ENCODE assay signal across 2 cellular contexts in genomic region chr5:115838885-115839518, GRCh38.
TF ChIP-seq lines count a peak whose summit lies in the region.

No MANE protein-coding gene starts in this region.

TF ChIP-seq in A549, 52 proteins besides CTCF, POLR2A, EP300 and RAD21:
- TF ChIP-seq SREBF2 (IDR thresholded peaks at IDR 0.05) (no peak), SMC3 (IDR thresholded peaks at IDR 0.05) (peak; percentile 33; the same call in 1 of the 3 replicates)

TF ChIP-seq in GM12878, 131 proteins besides CTCF, POLR2A, EP300 and RAD21 (continues in another document):
- TF ChIP-seq, protein P1, sequence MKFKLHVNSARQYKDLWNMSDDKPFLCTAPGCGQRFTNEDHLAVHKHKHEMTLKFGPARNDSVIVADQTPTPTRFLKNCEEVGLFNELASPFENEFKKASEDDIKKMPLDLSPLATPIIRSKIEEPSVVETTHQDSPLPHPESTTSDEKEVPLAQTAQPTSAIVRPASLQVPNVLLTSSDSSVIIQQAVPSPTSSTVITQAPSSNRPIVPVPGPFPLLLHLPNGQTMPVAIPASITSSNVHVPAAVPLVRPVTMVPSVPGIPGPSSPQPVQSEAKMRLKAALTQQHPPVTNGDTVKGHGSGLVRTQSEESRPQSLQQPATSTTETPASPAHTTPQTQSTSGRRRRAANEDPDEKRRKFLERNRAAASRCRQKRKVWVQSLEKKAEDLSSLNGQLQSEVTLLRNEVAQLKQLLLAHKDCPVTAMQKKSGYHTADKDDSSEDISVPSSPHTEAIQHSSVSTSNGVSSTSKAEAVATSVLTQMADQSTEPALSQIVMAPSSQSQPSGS (IDR thresholded peaks at IDR 0.05; ENCODE audit: low read length), result no peak; the same call in 1 of the 2 replicates
- TF ChIP-seq CHD1 (IDR thresholded peaks at IDR 0.05; ENCODE audit: low read depth, low read length) (no peak), NR2C2 (IDR thresholded peaks at IDR 0.05; ENCODE audit: borderline replicate concordance, control insufficient read depth, insufficient read length, low read depth) (no peak), ZNF217 (IDR thresholded peaks at IDR 0.05) (no peak), MXI1 (IDR thresholded peaks at IDR 0.05; ENCODE audit: low read depth, low read length) (no peak), CHD4 (IDR thresholded peaks at IDR 0.05) (no peak), NR2F1 (conservative IDR thresholded peaks at IDR 0.05) (peak; percentile 86), RELB (IDR thresholded peaks at IDR 0.05; ENCODE audit: low read depth) (no peak), GABPA (IDR thresholded peaks at IDR 0.05; ENCODE audit: low read depth) (no peak), STAT1 (conservative IDR thresholded peaks at IDR 0.05) (no peak), RUNX3 (IDR thresholded peaks at IDR 0.05; ENCODE audit: low read length) (no peak), ZNF274 (IDR thresholded peaks at IDR 0.05; ENCODE audit: insufficient read depth, insufficient read length) (no peak), CREM (IDR thresholded peaks at IDR 0.05; ENCODE audit: low read depth) (no peak), MEF2B (IDR thresholded peaks at IDR 0.05; ENCODE audit: partially characterized antibody, poor library complexity, severe bottlenecking) (peak; percentile 82), MTA2 (IDR thresholded peaks at IDR 0.05; ENCODE audit: low read depth) (no peak), SIX5 (IDR thresholded peaks at IDR 0.05; ENCODE audit: low read depth, low read length, severe bottlenecking) (no peak), SMARCA5 (IDR thresholded peaks at IDR 0.05) (no peak), ZSCAN29 (IDR thresholded peaks at IDR 0.05) (no peak), LARP7 (IDR thresholded peaks at IDR 0.05) (no peak), ATF3 (IDR thresholded peaks at IDR 0.05; ENCODE audit: borderline replicate concordance, extremely low read depth, low read depth, low read length) (no peak), IRF4 (IDR thresholded peaks at IDR 0.05; ENCODE audit: low read depth, low read length) (no peak), PKNOX1 (IDR thresholded peaks at IDR 0.05) (0 out of 2 replicates have a peak, but pooled peaks have one; percentile 20), RELA (IDR thresholded peaks at IDR 0.05; ENCODE audit: borderline replicate concordance, partially characterized antibody) (no peak)
- TF ChIP-seq, protein P2, sequence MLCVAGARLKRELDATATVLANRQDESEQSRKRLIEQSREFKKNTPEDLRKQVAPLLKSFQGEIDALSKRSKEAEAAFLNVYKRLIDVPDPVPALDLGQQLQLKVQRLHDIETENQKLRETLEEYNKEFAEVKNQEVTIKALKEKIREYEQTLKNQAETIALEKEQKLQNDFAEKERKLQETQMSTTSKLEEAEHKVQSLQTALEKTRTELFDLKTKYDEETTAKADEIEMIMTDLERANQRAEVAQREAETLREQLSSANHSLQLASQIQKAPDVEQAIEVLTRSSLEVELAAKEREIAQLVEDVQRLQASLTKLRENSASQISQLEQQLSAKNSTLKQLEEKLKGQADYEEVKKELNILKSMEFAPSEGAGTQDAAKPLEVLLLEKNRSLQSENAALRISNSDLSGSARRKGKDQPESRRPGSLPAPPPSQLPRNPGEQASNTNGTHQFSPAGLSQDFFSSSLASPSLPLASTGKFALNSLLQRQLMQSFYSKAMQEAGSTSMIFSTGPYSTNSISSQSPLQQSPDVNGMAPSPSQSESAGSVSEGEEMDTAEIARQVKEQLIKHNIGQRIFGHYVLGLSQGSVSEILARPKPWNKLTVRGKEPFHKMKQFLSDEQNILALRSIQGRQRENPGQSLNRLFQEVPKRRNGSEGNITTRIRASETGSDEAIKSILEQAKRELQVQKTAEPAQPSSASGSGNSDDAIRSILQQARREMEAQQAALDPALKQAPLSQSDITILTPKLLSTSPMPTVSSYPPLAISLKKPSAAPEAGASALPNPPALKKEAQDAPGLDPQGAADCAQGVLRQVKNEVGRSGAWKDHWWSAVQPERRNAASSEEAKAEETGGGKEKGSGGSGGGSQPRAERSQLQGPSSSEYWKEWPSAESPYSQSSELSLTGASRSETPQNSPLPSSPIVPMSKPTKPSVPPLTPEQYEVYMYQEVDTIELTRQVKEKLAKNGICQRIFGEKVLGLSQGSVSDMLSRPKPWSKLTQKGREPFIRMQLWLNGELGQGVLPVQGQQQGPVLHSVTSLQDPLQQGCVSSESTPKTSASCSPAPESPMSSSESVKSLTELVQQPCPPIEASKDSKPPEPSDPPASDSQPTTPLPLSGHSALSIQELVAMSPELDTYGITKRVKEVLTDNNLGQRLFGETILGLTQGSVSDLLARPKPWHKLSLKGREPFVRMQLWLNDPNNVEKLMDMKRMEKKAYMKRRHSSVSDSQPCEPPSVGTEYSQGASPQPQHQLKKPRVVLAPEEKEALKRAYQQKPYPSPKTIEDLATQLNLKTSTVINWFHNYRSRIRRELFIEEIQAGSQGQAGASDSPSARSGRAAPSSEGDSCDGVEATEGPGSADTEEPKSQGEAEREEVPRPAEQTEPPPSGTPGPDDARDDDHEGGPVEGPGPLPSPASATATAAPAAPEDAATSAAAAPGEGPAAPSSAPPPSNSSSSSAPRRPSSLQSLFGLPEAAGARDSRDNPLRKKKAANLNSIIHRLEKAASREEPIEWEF (IDR thresholded peaks at IDR 0.05; ENCODE audit: insufficient replicate concordance, low read depth, low read length), result peak; percentile 54
- TF ChIP-seq, protein P3, sequence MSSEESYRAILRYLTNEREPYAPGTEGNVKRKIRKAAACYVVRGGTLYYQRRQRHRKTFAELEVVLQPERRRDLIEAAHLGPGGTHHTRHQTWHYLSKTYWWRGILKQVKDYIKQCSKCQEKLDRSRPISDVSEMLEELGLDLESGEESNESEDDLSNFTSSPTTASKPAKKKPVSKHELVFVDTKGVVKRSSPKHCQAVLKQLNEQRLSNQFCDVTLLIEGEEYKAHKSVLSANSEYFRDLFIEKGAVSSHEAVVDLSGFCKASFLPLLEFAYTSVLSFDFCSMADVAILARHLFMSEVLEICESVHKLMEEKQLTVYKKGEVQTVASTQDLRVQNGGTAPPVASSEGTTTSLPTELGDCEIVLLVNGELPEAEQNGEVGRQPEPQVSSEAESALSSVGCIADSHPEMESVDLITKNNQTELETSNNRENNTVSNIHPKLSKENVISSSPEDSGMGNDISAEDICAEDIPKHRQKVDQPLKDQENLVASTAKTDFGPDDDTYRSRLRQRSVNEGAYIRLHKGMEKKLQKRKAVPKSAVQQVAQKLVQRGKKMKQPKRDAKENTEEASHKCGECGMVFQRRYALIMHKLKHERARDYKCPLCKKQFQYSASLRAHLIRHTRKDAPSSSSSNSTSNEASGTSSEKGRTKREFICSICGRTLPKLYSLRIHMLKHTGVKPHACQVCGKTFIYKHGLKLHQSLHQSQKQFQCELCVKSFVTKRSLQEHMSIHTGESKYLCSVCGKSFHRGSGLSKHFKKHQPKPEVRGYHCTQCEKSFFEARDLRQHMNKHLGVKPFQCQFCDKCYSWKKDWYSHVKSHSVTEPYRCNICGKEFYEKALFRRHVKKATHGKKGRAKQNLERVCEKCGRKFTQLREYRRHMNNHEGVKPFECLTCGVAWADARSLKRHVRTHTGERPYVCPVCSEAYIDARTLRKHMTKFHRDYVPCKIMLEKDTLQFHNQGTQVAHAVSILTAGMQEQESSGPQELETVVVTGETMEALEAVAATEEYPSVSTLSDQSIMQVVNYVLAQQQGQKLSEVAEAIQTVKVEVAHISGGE (CRISPR knock-in tag; IDR thresholded peaks at IDR 0.05), result no peak
- TF ChIP-seq, protein P4, sequence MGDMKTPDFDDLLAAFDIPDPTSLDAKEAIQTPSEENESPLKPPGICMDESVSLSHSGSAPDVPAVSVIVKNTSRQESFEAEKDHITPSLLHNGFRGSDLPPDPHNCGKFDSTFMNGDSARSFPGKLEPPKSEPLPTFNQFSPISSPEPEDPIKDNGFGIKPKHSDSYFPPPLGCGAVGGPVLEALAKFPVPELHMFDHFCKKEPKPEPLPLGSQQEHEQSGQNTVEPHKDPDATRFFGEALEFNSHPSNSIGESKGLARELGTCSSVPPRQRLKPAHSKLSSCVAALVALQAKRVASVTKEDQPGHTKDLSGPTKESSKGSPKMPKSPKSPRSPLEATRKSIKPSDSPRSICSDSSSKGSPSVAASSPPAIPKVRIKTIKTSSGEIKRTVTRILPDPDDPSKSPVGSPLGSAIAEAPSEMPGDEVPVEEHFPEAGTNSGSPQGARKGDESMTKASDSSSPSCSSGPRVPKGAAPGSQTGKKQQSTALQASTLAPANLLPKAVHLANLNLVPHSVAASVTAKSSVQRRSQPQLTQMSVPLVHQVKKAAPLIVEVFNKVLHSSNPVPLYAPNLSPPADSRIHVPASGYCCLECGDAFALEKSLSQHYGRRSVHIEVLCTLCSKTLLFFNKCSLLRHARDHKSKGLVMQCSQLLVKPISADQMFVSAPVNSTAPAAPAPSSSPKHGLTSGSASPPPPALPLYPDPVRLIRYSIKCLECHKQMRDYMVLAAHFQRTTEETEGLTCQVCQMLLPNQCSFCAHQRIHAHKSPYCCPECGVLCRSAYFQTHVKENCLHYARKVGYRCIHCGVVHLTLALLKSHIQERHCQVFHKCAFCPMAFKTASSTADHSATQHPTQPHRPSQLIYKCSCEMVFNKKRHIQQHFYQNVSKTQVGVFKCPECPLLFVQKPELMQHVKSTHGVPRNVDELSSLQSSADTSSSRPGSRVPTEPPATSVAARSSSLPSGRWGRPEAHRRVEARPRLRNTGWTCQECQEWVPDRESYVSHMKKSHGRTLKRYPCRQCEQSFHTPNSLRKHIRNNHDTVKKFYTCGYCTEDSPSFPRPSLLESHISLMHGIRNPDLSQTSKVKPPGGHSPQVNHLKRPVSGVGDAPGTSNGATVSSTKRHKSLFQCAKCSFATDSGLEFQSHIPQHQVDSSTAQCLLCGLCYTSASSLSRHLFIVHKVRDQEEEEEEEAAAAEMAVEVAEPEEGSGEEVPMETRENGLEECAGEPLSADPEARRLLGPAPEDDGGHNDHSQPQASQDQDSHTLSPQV (IDR thresholded peaks at IDR 0.05), result no peak
- TF ChIP-seq, protein P5, sequence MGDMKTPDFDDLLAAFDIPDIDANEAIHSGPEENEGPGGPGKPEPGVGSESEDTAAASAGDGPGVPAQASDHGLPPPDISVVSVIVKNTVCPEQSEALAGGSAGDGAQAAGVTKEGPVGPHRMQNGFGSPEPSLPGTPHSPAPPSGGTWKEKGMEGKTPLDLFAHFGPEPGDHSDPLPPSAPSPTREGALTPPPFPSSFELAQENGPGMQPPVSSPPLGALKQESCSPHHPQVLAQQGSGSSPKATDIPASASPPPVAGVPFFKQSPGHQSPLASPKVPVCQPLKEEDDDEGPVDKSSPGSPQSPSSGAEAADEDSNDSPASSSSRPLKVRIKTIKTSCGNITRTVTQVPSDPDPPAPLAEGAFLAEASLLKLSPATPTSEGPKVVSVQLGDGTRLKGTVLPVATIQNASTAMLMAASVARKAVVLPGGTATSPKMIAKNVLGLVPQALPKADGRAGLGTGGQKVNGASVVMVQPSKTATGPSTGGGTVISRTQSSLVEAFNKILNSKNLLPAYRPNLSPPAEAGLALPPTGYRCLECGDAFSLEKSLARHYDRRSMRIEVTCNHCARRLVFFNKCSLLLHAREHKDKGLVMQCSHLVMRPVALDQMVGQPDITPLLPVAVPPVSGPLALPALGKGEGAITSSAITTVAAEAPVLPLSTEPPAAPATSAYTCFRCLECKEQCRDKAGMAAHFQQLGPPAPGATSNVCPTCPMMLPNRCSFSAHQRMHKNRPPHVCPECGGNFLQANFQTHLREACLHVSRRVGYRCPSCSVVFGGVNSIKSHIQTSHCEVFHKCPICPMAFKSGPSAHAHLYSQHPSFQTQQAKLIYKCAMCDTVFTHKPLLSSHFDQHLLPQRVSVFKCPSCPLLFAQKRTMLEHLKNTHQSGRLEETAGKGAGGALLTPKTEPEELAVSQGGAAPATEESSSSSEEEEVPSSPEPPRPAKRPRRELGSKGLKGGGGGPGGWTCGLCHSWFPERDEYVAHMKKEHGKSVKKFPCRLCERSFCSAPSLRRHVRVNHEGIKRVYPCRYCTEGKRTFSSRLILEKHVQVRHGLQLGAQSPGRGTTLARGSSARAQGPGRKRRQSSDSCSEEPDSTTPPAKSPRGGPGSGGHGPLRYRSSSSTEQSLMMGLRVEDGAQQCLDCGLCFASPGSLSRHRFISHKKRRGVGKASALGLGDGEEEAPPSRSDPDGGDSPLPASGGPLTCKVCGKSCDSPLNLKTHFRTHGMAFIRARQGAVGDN (IDR thresholded peaks at IDR 0.05), result no peak
- TF ChIP-seq, protein P6, sequence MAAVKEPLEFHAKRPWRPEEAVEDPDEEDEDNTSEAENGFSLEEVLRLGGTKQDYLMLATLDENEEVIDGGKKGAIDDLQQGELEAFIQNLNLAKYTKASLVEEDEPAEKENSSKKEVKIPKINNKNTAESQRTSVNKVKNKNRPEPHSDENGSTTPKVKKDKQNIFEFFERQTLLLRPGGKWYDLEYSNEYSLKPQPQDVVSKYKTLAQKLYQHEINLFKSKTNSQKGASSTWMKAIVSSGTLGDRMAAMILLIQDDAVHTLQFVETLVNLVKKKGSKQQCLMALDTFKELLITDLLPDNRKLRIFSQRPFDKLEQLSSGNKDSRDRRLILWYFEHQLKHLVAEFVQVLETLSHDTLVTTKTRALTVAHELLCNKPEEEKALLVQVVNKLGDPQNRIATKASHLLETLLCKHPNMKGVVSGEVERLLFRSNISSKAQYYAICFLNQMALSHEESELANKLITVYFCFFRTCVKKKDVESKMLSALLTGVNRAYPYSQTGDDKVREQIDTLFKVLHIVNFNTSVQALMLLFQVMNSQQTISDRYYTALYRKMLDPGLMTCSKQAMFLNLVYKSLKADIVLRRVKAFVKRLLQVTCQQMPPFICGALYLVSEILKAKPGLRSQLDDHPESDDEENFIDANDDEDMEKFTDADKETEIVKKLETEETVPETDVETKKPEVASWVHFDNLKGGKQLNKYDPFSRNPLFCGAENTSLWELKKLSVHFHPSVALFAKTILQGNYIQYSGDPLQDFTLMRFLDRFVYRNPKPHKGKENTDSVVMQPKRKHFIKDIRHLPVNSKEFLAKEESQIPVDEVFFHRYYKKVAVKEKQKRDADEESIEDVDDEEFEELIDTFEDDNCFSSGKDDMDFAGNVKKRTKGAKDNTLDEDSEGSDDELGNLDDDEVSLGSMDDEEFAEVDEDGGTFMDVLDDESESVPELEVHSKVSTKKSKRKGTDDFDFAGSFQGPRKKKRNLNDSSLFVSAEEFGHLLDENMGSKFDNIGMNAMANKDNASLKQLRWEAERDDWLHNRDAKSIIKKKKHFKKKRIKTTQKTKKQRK (IDR thresholded peaks at IDR 0.05; ENCODE audit: low read depth, low read length), result no peak
